Comparison of ENCODE assay signal across 18 cellular contexts in the genomic region with DNA sequence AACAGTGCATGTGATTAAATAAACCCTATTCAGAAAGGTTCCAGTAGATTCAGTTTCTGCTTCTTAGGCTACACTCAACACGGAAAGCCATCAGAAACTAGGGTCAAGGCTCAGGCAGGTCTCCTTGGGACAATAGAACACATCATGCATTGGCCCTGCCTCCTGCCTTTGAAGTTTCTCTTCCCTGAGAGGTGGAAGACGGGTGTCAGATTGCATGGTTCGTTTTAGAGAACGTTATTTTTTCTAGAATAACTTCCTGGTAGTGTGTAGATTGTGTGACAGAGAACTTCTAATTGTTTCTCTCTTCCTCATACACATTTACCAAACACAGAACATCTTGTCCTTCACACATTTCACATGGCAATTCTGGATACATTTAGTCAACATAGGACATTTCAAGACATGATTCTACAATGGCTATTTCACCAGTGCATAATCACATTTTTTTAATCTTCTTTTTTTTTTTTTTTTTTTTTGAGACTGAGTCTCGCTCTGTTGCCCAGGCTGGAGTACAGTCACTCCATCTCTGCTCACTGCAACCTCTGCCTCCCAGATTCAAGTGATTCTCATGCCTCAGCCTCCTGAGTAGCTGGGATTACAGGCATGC.
DNase-seq lines count a peak whose midpoint lies in the region; ATAC-seq and TF ChIP-seq lines count a peak whose summit lies in the region.
"Had no signal": no experiment of that assay in that cellular context is flagged by ENCODE, and none has a peak within 500 bp of the region (broad histone marks: within the 10 kb centered on the region; RNA-seq: fewer than 3 reads in every experiment).

No MANE protein-coding gene starts in this region.

- POLR2A ChIA-PET in activated B cell treated with CpG ODN at 0.5 μM for 24 hours (lab: Charles Lee), result interaction anchor here (0.6 to 6.0 kb wide), 14 partner anchors 15 to 148 kb away, joined by 3 to 68 read pairs (median 7); a partner anchor contains a TSS

- in situ Hi-C loops in Caki2 (cut with HindIII; ENCODE audit: low pct_unique_long_range_greater_than_20kb, low sequenced_read_pairs), result no loop called here

- intact Hi-C loops in activated B cell treated with CpG ODN at 0.5 μM for 24 hours (cut with micrococcal nuclease), result loop anchor here (2.0 to 10.0 kb wide), 2 partner anchors 15 to 299 kb away; no protein-coding TSS in a partner anchor
- intact Hi-C loops in activated T-helper 1 cell treated with anti-CD3 and anti-CD28 coated beads, Interleukin-12 subunit alpha, Interleukin-12 subunit beta, Interleukin-2, Interleukin-4 antibody, amounts not matched to agents 30 ng/mL and 10 ng/mL and 1 ng/mL, durations not matched to agents 14 hours and 24 hours and 36 hours (cut with micrococcal nuclease), result no loop called here

- H3K9me3 Mint-ChIP-seq in activated B cell treated with CpG ODN at 0.5 μM for 24 hours, result peaks cover 8% of the 10 kb centered on the region
- H3K9me3 Mint-ChIP-seq in activated T-helper 1 cell treated with anti-CD3 and anti-CD28 coated beads, Interleukin-12 subunit alpha, Interleukin-12 subunit beta, Interleukin-2, Interleukin-4 antibody, amounts not matched to agents 30 ng/mL and 10 ng/mL and 1 ng/mL, durations not matched to agents 14 hours and 24 hours and 36 hours, result peaks cover 56% of the 10 kb centered on the region

- peak overlapping the region; percentile 44 for H3K4me3 Mint-ChIP-seq in activated B cell treated with CpG ODN at 0.5 μM for 24 hours
- no peak overlapping the region for H3K4me3 Mint-ChIP-seq in activated T-helper 1 cell treated with anti-CD3 and anti-CD28 coated beads, Interleukin-12 subunit alpha, Interleukin-12 subunit beta, Interleukin-2, Interleukin-4 antibody, amounts not matched to agents 30 ng/mL and 10 ng/mL and 1 ng/mL, durations not matched to agents 14 hours and 24 hours and 36 hours
- H3K4me3 Mint-ChIP-seq: activated CD4-positive, alpha-beta memory T cell treated with anti-CD3 and anti-CD28 coated beads for 36 hours had no signal

- no peaks in the 10 kb centered on the region for H3K27me3 Mint-ChIP-seq in activated B cell treated with CpG ODN at 0.5 μM for 24 hours
- no peaks in the 10 kb centered on the region for H3K27me3 Mint-ChIP-seq in activated T-helper 1 cell treated with anti-CD3 and anti-CD28 coated beads, Interleukin-12 subunit alpha, Interleukin-12 subunit beta, Interleukin-2, Interleukin-4 antibody, amounts not matched to agents 30 ng/mL and 10 ng/mL and 1 ng/mL, durations not matched to agents 14 hours and 24 hours and 36 hours (ENCODE audit: insufficient read depth)
- H3K27me3 Mint-ChIP-seq: activated CD4-positive, alpha-beta memory T cell treated with anti-CD3 and anti-CD28 coated beads for 36 hours had no signal

- DNase-seq in Caki2 (ENCODE audit: low read depth), result peak; percentile 58
- no peak for DNase-seq in activated B cell treated with CpG ODN at 0.5 μM for 24 hours
- peak; percentile 45 for DNase-seq in mucosa of gallbladder (ENCODE audit: low spot score)
- DNase-seq in NCI-H2227 treated with DMSO at 0.1 percent for 48 hours (lab: John Stamatoyannopoulos, UW), result no peak
- no peak for DNase-seq in NCI-H1048 (lab: John Stamatoyannopoulos, UW)
- no peak for DNase-seq in A172 (ENCODE audit: low spot score)
- DNase-seq in activated T-helper 1 cell treated with anti-CD3 and anti-CD28 coated beads, Interleukin-12 subunit alpha, Interleukin-12 subunit beta, Interleukin-2, Interleukin-4 antibody, amounts not matched to agents 30 ng/mL and 10 ng/mL and 1 ng/mL, durations not matched to agents 14 hours and 24 hours and 36 hours (ENCODE audit: low spot score), result no peak
- DNase-seq: activated CD4-positive, alpha-beta memory T cell treated with anti-CD3 and anti-CD28 coated beads for 36 hours; anterior cingulate cortex; C1 segment of cervical spinal cord; NCI-H1105; stimulated activated CD4-positive, alpha-beta T cell treated with anti-CD3 and anti-CD28 coated beads, Interleukin-4, amount 100 ng/mL, for 1 hour; stimulated activated CD8-positive, alpha-beta memory T cell treated with anti-CD3 and anti-CD28 coated beads, Interleukin-4, amount 100 ng/mL, for 48 hours had no signal

- H3K27ac Mint-ChIP-seq in activated B cell treated with CpG ODN at 0.5 μM for 24 hours, result peak overlapping the region; percentile 88
- H3K27ac Mint-ChIP-seq in activated T-helper 1 cell treated with anti-CD3 and anti-CD28 coated beads, Interleukin-12 subunit alpha, Interleukin-12 subunit beta, Interleukin-2, Interleukin-4 antibody, amounts not matched to agents 30 ng/mL and 10 ng/mL and 1 ng/mL, durations not matched to agents 14 hours and 24 hours and 36 hours, result no peak overlapping the region
- H3K27ac Mint-ChIP-seq: activated CD4-positive, alpha-beta memory T cell treated with anti-CD3 and anti-CD28 coated beads for 36 hours; activated T-helper 2 cell treated with anti-CD3 and anti-CD28 coated beads, Interferon-gamma antibody, Interleukin-2, Interleukin-4, amounts not matched to agents 10 μg/mL and 5 μg/mL and 100 μg/mL, durations not matched to agents 14 hours and 24 hours and 36 hours had no signal

- ATAC-seq in GM19468 (IDR thresholded peaks at IDR 0.05; ENCODE audit: extremely low read depth, unreplicated experiment) (peak; percentile 43), activated B cell treated with CpG ODN at 0.5 μM for 24 hours (ENCODE audit: low read depth) (peak; percentile 10)
- ATAC-seq: gastroesophageal sphincter, Panc1, sciatic nerve had no signal

- H3K36me3 Mint-ChIP-seq in activated B cell treated with CpG ODN at 0.5 μM for 24 hours (ENCODE audit: low read depth), result peaks cover 10% of the 10 kb centered on the region
- H3K36me3 Mint-ChIP-seq in activated T-helper 1 cell treated with anti-CD3 and anti-CD28 coated beads, Interleukin-12 subunit alpha, Interleukin-12 subunit beta, Interleukin-2, Interleukin-4 antibody, amounts not matched to agents 30 ng/mL and 10 ng/mL and 1 ng/mL, durations not matched to agents 14 hours and 24 hours and 36 hours (ENCODE audit: low read depth), result peaks cover 22% of the 10 kb centered on the region

- H3K4me1 Mint-ChIP-seq in activated B cell treated with CpG ODN at 0.5 μM for 24 hours, result peaks cover 68% of the 10 kb centered on the region
- peaks cover 21% of the 10 kb centered on the region for H3K4me1 Mint-ChIP-seq in activated T-helper 1 cell treated with anti-CD3 and anti-CD28 coated beads, Interleukin-12 subunit alpha, Interleukin-12 subunit beta, Interleukin-2, Interleukin-4 antibody, amounts not matched to agents 30 ng/mL and 10 ng/mL and 1 ng/mL, durations not matched to agents 14 hours and 24 hours and 36 hours (ENCODE audit: low read depth)

- CTCF ChIA-PET in activated B cell treated with CpG ODN at 0.5 μM for 24 hours (lab: Charles Lee), result no interaction called here

- no peak for TF ChIP-seq CTCF in activated B cell treated with CpG ODN at 0.5 μM for 24 hours (IDR thresholded peaks at IDR 0.05)

Comparison
In these comparisons a context has a peak if more than half of its experiments do, and no peak if none do; other contexts are left out.
1. DNase-seq: peak in Caki2 (single experiment) and mucosa of gallbladder (single experiment); none in activated B cell treated with CpG ODN at 0.5 μM for 24 hours (single experiment), NCI-H2227 treated with DMSO at 0.1 percent for 48 hours (single experiment), NCI-H1048 (single experiment), A172 (single experiment) and activated T-helper 1 cell treated with anti-CD3 and anti-CD28 coated beads, Interleukin-12 subunit alpha, Interleukin-12 subunit beta, Interleukin-2, Interleukin-4 antibody, amounts not matched to agents 30 ng/mL and 10 ng/mL and 1 ng/mL, durations not matched to agents 14 hours and 24 hours and 36 hours (single experiment).